Comparison of ENCODE assay signal across 1 cellular context in genomic region chr14:96039633-96040311, GRCh38.
TF ChIP-seq lines count a peak whose summit lies in the region.

No MANE protein-coding gene starts in this region.

TF ChIP-seq in HepG2, 621 proteins besides CTCF, POLR2A, EP300 and RAD21 (continued from another document and continues in another):
- TF ChIP-seq ZNF740 (CRISPR knock-in tag; IDR thresholded peaks at IDR 0.05) (0 out of 2 replicates have a peak, but pooled peaks have one; percentile 1), THRA (CRISPR knock-in tag; IDR thresholded peaks at IDR 0.05; ENCODE audit: borderline replicate concordance) (peak; percentile 31; the same call in 1 of the 2 replicates), FIP1L1 (IDR thresholded peaks at IDR 0.05; ENCODE audit: borderline replicate concordance, insufficient read depth, low read depth, low read length) (no peak), ZNF83 (CRISPR knock-in tag; IDR thresholded peaks at IDR 0.05; ENCODE audit: borderline replicate concordance) (no peak), RCOR2 (CRISPR knock-in tag; IDR thresholded peaks at IDR 0.05) (no peak), SP2 (CRISPR knock-in tag; IDR thresholded peaks at IDR 0.05) (no peak), ZNF124 (CRISPR knock-in tag; IDR thresholded peaks at IDR 0.05) (no peak), AGO2 (optimal IDR thresholded peaks at IDR 0.05; ENCODE audit: low read depth, low read length) (no peak), SNAPC4 (CRISPR knock-in tag; IDR thresholded peaks at IDR 0.05) (no peak), ELF1 (CRISPR knock-in tag; IDR thresholded peaks at IDR 0.05) (no peak), KLF16 (CRISPR knock-in tag; IDR thresholded peaks at IDR 0.05) (no peak), HMGXB3 (CRISPR knock-in tag; IDR thresholded peaks at IDR 0.05; ENCODE audit: borderline replicate concordance) (no peak), HNRNPK (IDR thresholded peaks at IDR 0.05; ENCODE audit: low read depth, low read length, poor library complexity, severe bottlenecking) (peak; percentile 29), MTA1 (CRISPR knock-in tag; IDR thresholded peaks at IDR 0.05; ENCODE audit: borderline replicate concordance) (0 out of 2 replicates have a peak, but pooled peaks have one; percentile 27), ARID4A (CRISPR knock-in tag; IDR thresholded peaks at IDR 0.05; ENCODE audit: borderline replicate concordance) (no peak), TFE3 (CRISPR knock-in tag; IDR thresholded peaks at IDR 0.05) (no peak), ZNF30 (CRISPR knock-in tag; IDR thresholded peaks at IDR 0.05) (no peak), NR0B2 (CRISPR knock-in tag; IDR thresholded peaks at IDR 0.05) (no peak), SMYD3 (CRISPR knock-in tag; IDR thresholded peaks at IDR 0.05) (no peak), TFDP1 (CRISPR knock-in tag; IDR thresholded peaks at IDR 0.05; ENCODE audit: borderline replicate concordance) (peak; percentile 62; the same call in 1 of the 2 replicates), ZNF552 (CRISPR knock-in tag; IDR thresholded peaks at IDR 0.05; ENCODE audit: borderline replicate concordance) (no peak), KDM5B (CRISPR knock-in tag; IDR thresholded peaks at IDR 0.05; ENCODE audit: borderline replicate concordance) (no peak), BRD4 (CRISPR knock-in tag; IDR thresholded peaks at IDR 0.05) (no peak), ZFP62 (CRISPR knock-in tag; IDR thresholded peaks at IDR 0.05) (no peak), PRDM10 (CRISPR knock-in tag; IDR thresholded peaks at IDR 0.05; ENCODE audit: low read depth) (no peak), ZSCAN30 (CRISPR knock-in tag; IDR thresholded peaks at IDR 0.05) (no peak), NR2C2 (CRISPR knock-in tag; IDR thresholded peaks at IDR 0.05; ENCODE audit: borderline replicate concordance) (0 out of 2 replicates have a peak, but pooled peaks have one; percentile 15)
- TF ChIP-seq, protein P1, sequence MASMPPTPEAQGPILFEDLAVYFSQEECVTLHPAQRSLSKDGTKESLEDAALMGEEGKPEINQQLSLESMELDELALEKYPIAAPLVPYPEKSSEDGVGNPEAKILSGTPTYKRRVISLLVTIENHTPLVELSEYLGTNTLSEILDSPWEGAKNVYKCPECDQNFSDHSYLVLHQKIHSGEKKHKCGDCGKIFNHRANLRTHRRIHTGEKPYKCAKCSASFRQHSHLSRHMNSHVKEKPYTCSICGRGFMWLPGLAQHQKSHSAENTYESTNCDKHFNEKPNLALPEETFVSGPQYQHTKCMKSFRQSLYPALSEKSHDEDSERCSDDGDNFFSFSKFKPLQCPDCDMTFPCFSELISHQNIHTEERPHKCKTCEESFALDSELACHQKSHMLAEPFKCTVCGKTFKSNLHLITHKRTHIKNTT (CRISPR knock-in tag; IDR thresholded peaks at IDR 0.05): no peak
